In the genomic region with DNA sequence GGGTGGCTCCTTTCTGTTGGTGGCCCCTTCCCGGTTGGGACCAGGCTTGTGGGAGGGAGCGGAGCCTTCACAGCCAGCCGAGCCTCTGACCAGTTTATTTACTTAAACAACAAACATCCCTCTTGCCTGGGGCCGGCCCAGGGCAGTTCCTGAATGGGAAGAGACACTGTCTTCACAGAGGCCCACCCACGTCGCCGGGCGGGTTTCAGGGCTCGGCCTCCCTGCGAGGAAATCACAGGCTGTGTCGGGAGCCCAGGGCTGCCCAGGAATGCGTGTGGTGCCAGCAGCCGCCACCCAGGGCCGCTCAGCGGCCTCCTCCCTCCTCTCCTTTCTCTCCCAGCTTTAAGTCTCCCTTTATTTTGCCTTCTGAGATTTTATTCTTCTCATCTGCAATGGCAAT, we compare ENCODE assay signal across 9 cellular contexts.
DNase-seq lines count a peak whose midpoint lies in the region; ATAC-seq and TF ChIP-seq lines count a peak whose summit lies in the region.
"Had no signal": no experiment of that assay in that cellular context is flagged by ENCODE, and none has a peak within 500 bp of the region (broad histone marks: within the 10 kb centered on the region; RNA-seq: fewer than 3 reads in every experiment).

No MANE protein-coding gene starts in this region.

- H2AFZ ChIP-seq in SK-N-SH (ENCODE audit: low read depth) = no peak overlapping the region

- no peaks in the 10 kb centered on the region for H3K79me1 ChIP-seq in mesendoderm (ENCODE audit: low read length)

- H3K79me2 ChIP-seq in SK-N-SH (ENCODE audit: insufficient read depth) (no peaks in the 10 kb centered on the region), mesendoderm (ENCODE audit: control insufficient read depth, insufficient read depth, low read length) (no peaks in the 10 kb centered on the region)

- peak; percentile 58 for DNase-seq in SK-N-SH
- peak; percentile 31 for DNase-seq in choroid plexus epithelial cell (ENCODE audit: low read depth)
- DNase-seq in mesendoderm = peak; percentile 85
- no peak for DNase-seq in NCI-H1105 treated with DMSO at 0.1 percent for 48 hours (lab: John Stamatoyannopoulos, UW)
- DNase-seq: gastrocnemius medialis had no signal

- H3K4me2 ChIP-seq in SK-N-SH (no peak overlapping the region), mesendoderm (ENCODE audit: low read length) (no peak overlapping the region)

- no peak overlapping the region for H2BK5ac ChIP-seq in mesendoderm (ENCODE audit: low read length)

- no peak overlapping the region for H4K5ac ChIP-seq in mesendoderm (ENCODE audit: low read length)

- H2BK120ac ChIP-seq in mesendoderm (ENCODE audit: low read depth, low read length) = no peak overlapping the region

- H3K9me2 ChIP-seq in SK-N-SH = no peaks in the 10 kb centered on the region

- H3K23ac ChIP-seq in mesendoderm (ENCODE audit: low read length) = peak overlapping the region; percentile 54

- peaks cover 0 to 3% of the 10 kb centered on the region in 2 experiments; a peak in 1 of 4 replicates for H3K4me1 ChIP-seq in SK-N-SH (ENCODE audit: control insufficient read depth in 1 of 2, insufficient read depth in 2 of 2, low read depth in 1 of 2, low read length in 1 of 2)
- H3K4me1 ChIP-seq in mesendoderm (ENCODE audit: control insufficient read depth, low read depth, low read length) = peaks cover 5% of the 10 kb centered on the region
- H3K4me1 ChIP-seq in urinary bladder (ENCODE audit: insufficient read depth) = no peaks in the 10 kb centered on the region
- H3K4me1 ChIP-seq: gastrocnemius medialis had no signal

- H3K18ac ChIP-seq in mesendoderm (ENCODE audit: low read length) = peak overlapping the region; percentile 11

- H3K4ac ChIP-seq in mesendoderm (ENCODE audit: low read depth, low read length) = peak overlapping the region; percentile 58

- H4K8ac ChIP-seq in mesendoderm (ENCODE audit: low read depth, low read length) = peak overlapping the region; percentile 1

- H3K9ac ChIP-seq in SK-N-SH = no peak overlapping the region
- H3K9ac ChIP-seq in mesendoderm (ENCODE audit: low read length) = no peak overlapping the region

- H3K4me3 ChIP-seq in SK-N-SH (ENCODE audit: low read depth in 2 of 2, low read length in 1 of 2) (no peak overlapping the region), choroid plexus epithelial cell (ENCODE audit: low read depth, low read length) (peak overlapping the region; percentile 25), mesendoderm (ENCODE audit: low read length) (no peak overlapping the region), urinary bladder (ENCODE audit: low read depth, low read length) (no peak overlapping the region)
- H3K4me3 ChIP-seq: gastrocnemius medialis had no signal

- POLR2A ChIA-PET in SK-N-SH (lab: Yijun Ruan, JAX) = interaction anchor here (1.0 kb wide), 1 partner anchor 1031 kb away, joined by 3 read pairs; no protein-coding TSS in a partner anchor

- no peak overlapping the region for H3K27ac ChIP-seq in SK-N-SH (ENCODE audit: low read depth in 2 of 2, low read length in 1 of 2)
- no peak overlapping the region for H3K27ac ChIP-seq in mesendoderm (ENCODE audit: low read depth, low read length)
- H3K27ac ChIP-seq in urinary bladder (ENCODE audit: low read depth) = peak overlapping the region; percentile 81
- H3K27ac ChIP-seq: gastrocnemius medialis had no signal

- TF ChIP-seq CTCF in SK-N-SH (IDR thresholded peaks at IDR 0.05) = no peak
- TF ChIP-seq CTCF in choroid plexus epithelial cell (conservative IDR thresholded peaks at IDR 0.05; ENCODE audit: low read depth, low read length) = no peak

- H2BK15ac ChIP-seq in mesendoderm (replicated peaks; ENCODE audit: low read depth) = no peak overlapping the region

- ATAC-seq in SK-N-SH treated with all-trans-retinoic acid at 6 μM for 48 hours = no peak; the same call in 2 of the 3 replicates
- ATAC-seq in HG03175 (IDR thresholded peaks at IDR 0.05; ENCODE audit: unreplicated experiment) = no peak
- ATAC-seq in GM21619 (IDR thresholded peaks at IDR 0.05; ENCODE audit: unreplicated experiment) = no peak
- ATAC-seq: gastrocnemius medialis had no signal

- H3K36me3 ChIP-seq in SK-N-SH (replicated peaks in 1 of 2; ENCODE audit: control insufficient read depth in 1 of 2, insufficient read depth in 2 of 2, low read length in 1 of 2) = no peaks in the 10 kb centered on the region
- H3K36me3 ChIP-seq in mesendoderm (ENCODE audit: control insufficient read depth, insufficient read depth, low read length) = no peaks in the 10 kb centered on the region
- no peaks in the 10 kb centered on the region for H3K36me3 ChIP-seq in urinary bladder (ENCODE audit: insufficient read depth)
- H3K36me3 ChIP-seq: gastrocnemius medialis had no signal

- H3K27me3 ChIP-seq in SK-N-SH (ENCODE audit: insufficient read depth) (no peaks in the 10 kb centered on the region), mesendoderm (ENCODE audit: insufficient read depth, low read length, poor library complexity) (no peaks in the 10 kb centered on the region)
- H3K27me3 ChIP-seq: gastrocnemius medialis had no signal

- no peak for TF ChIP-seq RAD21 in SK-N-SH (IDR thresholded peaks at IDR 0.05; ENCODE audit: low read length)

- H2AK5ac ChIP-seq in mesendoderm (ENCODE audit: low read length) = no peak overlapping the region

- H4K20me1 ChIP-seq in SK-N-SH (ENCODE audit: insufficient read depth) = no peaks in the 10 kb centered on the region

- H3K9me3 ChIP-seq in SK-N-SH = no peaks in the 10 kb centered on the region
- H3K9me3 ChIP-seq: gastrocnemius medialis had no signal

- H3K56ac ChIP-seq in mesendoderm (ENCODE audit: low read length) = peak overlapping the region; percentile 54

- WGBS in SK-N-SH (ENCODE audit: low lambda C conversion rate) = 67% methylated on average over 10 of the region's 15 CpGs
- WGBS in mesendoderm (ENCODE audit: extremely low coverage, insufficient coverage, low lambda C conversion rate) = no CpG with 5 or more reads among the region's 15 CpGs
- 55% methylated on average over 15 of the region's 15 CpGs for WGBS in urinary bladder

- H3F3A ChIP-seq in SK-N-SH (replicated peaks; ENCODE audit: insufficient read depth) = no peaks in the 10 kb centered on the region

- CTCF ChIA-PET in SK-N-SH (lab: Yijun Ruan, JAX) = no interaction called here

- no peak for TF ChIP-seq EP300 in SK-N-SH (IDR thresholded peaks at IDR 0.05; ENCODE audit: borderline replicate concordance in 1 of 2, low read depth in 1 of 2, low read length in 1 of 2)

TF ChIP-seq in SK-N-SH, 30 proteins besides CTCF, POLR2A, EP300 and RAD21:
- TF ChIP-seq RFX5 (IDR thresholded peaks at IDR 0.05; ENCODE audit: low read length) = peak; percentile 66; the same call in 1 of the 2 replicates
- TF ChIP-seq, protein P1, sequence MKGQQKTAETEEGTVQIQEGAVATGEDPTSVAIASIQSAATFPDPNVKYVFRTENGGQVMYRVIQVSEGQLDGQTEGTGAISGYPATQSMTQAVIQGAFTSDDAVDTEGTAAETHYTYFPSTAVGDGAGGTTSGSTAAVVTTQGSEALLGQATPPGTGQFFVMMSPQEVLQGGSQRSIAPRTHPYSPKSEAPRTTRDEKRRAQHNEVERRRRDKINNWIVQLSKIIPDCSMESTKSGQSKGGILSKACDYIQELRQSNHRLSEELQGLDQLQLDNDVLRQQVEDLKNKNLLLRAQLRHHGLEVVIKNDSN (IDR thresholded peaks at IDR 0.05; ENCODE audit: borderline replicate concordance, low read depth) = no peak

TF ChIP-seq in SK-N-SH treated with all-trans-retinoic acid at 6 μM for 48 hours, 23 proteins besides CTCF, POLR2A, EP300 and RAD21:
- TF ChIP-seq ZFP3 (CRISPR knock-in tag; IDR thresholded peaks at IDR 0.05) = no peak
- TF ChIP-seq ISL1 (CRISPR knock-in tag; IDR thresholded peaks at IDR 0.05) = no peak
- TF ChIP-seq POU6F1 (CRISPR knock-in tag; IDR thresholded peaks at IDR 0.05; ENCODE audit: borderline replicate concordance, low read depth) = no peak
- TF ChIP-seq PATZ1 (CRISPR knock-in tag; IDR thresholded peaks at IDR 0.05; ENCODE audit: borderline replicate concordance) = no peak
- TF ChIP-seq CSDC2 (CRISPR knock-in tag; IDR thresholded peaks at IDR 0.05) = no peak
- TF ChIP-seq ZC3H10 (CRISPR knock-in tag; IDR thresholded peaks at IDR 0.05) = no peak
- TF ChIP-seq PPARA (CRISPR knock-in tag; IDR thresholded peaks at IDR 0.05; ENCODE audit: borderline replicate concordance) = no peak
